ENCODE assay signal across 18 cellular contexts in the genomic region with DNA sequence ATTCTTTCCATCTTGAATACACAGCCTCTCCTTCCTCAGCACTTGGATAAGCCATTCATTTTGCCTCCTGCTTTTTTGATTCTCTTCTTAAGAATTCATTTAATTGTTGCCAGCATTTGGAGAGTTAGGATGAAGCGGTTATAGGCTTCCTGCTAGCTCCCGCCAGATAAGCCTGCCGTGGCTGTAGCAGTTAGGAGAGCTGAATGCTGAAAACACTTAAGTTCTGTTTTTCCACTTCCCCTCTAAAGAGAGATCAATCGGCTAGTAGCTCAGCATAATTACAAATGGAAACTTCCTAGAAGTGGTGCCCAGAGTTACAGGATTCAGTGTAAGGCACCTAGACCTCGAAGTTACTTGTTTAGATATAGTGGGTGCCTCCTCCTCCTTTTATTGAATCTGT.
"Had no signal": no experiment of that assay in that cellular context is flagged by ENCODE, and none has a peak within 500 bp of the region (broad histone marks: within the 10 kb centered on the region; RNA-seq: fewer than 3 reads in every experiment).

No MANE protein-coding gene starts in this region.

- ATAC-seq: activated CD8-positive, alpha-beta T cell treated with anti-CD3 and anti-CD28 coated beads for 36 hours; foreskin keratinocyte; left lung; natural killer cell treated with Interleukin-12 subunit alpha and Interleukin-12 subunit beta and Interleukin-15 and Interleukin-18, amount 100 ng/mL, for 72 hours; stimulated activated naive CD8-positive, alpha-beta T cell treated with anti-CD3 and anti-CD28 coated beads, Interleukin-15, Interleukin-2, amounts not matched to agents 100 U/mL and 50 U/mL, for 24 hours had no signal

- H3K27me3 ChIP-seq: cardiac muscle cell, foreskin keratinocyte, left lung, testis had no signal

- FAIRE-seq: endothelial cell of umbilical vein, islet of Langerhans had no signal

- H3K9me3 ChIP-seq: left lung, testis had no signal

- H3K4me3 ChIP-seq: cardiac muscle cell, coronary artery, left lung, testis had no signal

- H3K4me1 ChIP-seq: foreskin keratinocyte, left lung had no signal

- H3K36me3 Mint-ChIP-seq: natural killer cell treated with Interleukin-12 subunit alpha and Interleukin-12 subunit beta and Interleukin-15 and Interleukin-18, amount 100 ng/mL, for 72 hours had no signal

- H3K4me3 Mint-ChIP-seq: activated CD8-positive, alpha-beta T cell treated with anti-CD3 and anti-CD28 coated beads for 36 hours; activated T-helper 1 cell treated with anti-CD3 and anti-CD28 coated beads, Interleukin-12 subunit alpha, Interleukin-12 subunit beta, Interleukin-2, Interleukin-4 antibody, amounts not matched to agents 30 ng/mL and 10 ng/mL and 1 ng/mL, durations not matched to agents 14 hours and 24 hours and 36 hours; natural killer cell treated with Interleukin-12 subunit alpha and Interleukin-12 subunit beta and Interleukin-15 and Interleukin-18, amount 100 ng/mL, for 72 hours had no signal

- H3K36me3 ChIP-seq: cardiac muscle cell, left lung had no signal

- DNase-seq: activated CD4-positive, alpha-beta T cell treated with anti-CD3 and anti-CD28 coated beads for 4 hours; activated CD8-positive, alpha-beta memory T cell treated with anti-CD3 and anti-CD28 coated beads, Interleukin-2, amount 50 U/mL, for 4 hours; activated CD8-positive, alpha-beta T cell treated with anti-CD3 and anti-CD28 coated beads for 36 hours; activated naive CD4-positive, alpha-beta T cell; aorta; effector CD4-positive, alpha-beta T cell; foreskin keratinocyte; left lung; stimulated activated CD4-positive, alpha-beta T cell treated with anti-CD3 and anti-CD28 coated beads, Interleukin-4, amount 100 ng/mL, for 1 hour; stimulated activated CD8-positive, alpha-beta memory T cell treated with anti-CD3 and anti-CD28 coated beads, Interleukin-4, amount 100 ng/mL, for 48 hours; stimulated activated naive CD8-positive, alpha-beta T cell treated with anti-CD3 and anti-CD28 coated beads, Interleukin-15, Interleukin-2, amounts not matched to agents 100 U/mL and 50 U/mL, for 24 hours; testis had no signal

- H3K9me3 Mint-ChIP-seq: activated CD8-positive, alpha-beta T cell treated with anti-CD3 and anti-CD28 coated beads for 36 hours; activated T-helper 1 cell treated with anti-CD3 and anti-CD28 coated beads, Interleukin-12 subunit alpha, Interleukin-12 subunit beta, Interleukin-2, Interleukin-4 antibody, amounts not matched to agents 30 ng/mL and 10 ng/mL and 1 ng/mL, durations not matched to agents 14 hours and 24 hours and 36 hours had no signal

- H3K27ac ChIP-seq: cardiac muscle cell, coronary artery, foreskin keratinocyte, left lung, testis had no signal
